In genomic region chr3:47825590-47825989, GRCh38 we compare ENCODE assay signal across 8 cellular contexts. TPM values are rescaled to one million over a fixed set of nuclear protein-coding genes. Genes with fewer than 3 reads are reported as not detected.
DNase-seq lines count a peak whose midpoint lies in the region; ATAC-seq and TF ChIP-seq lines count a peak whose summit lies in the region.

No MANE protein-coding gene starts in this region.

- peak overlapping the region; percentile 59 to 97 (median 82) for H3K27ac Mint-ChIP-seq in nephron

- peaks cover 45% of the 10 kb centered on the region for H3K4me1 ChIP-seq in BLaER1
- H3K4me1 ChIP-seq in ectodermal cell (ENCODE audit: control insufficient read depth, insufficient read depth, low read length) = peaks cover 7% of the 10 kb centered on the region

- peak overlapping the region; percentile 91 to 96 (median 94) for H3K4me3 Mint-ChIP-seq in nephron

- DNase-seq in LNCaP clone FGC (ENCODE audit: low read depth) (no peak), SHP77 (lab: John Stamatoyannopoulos, UW) (no peak), NCI-H2081 treated with DMSO at 0.1 percent for 48 hours (lab: John Stamatoyannopoulos, UW) (no peak)
- DNase-seq in activated CD4-positive, CD25-positive, alpha-beta regulatory T cell (lab: John Stamatoyannopoulos, UW) = no peak

- no peak for TF ChIP-seq CTCF in LNCaP clone FGC (IDR thresholded peaks at IDR 0.05; ENCODE audit: control insufficient read depth, extremely low read depth, insufficient read depth)
- no peak for TF ChIP-seq CTCF in nephron (IDR thresholded peaks at IDR 0.05; ENCODE audit: unreplicated experiment in 3 of 3)

- H3K4me2 ChIP-seq in BLaER1 = peak overlapping the region; percentile 96

- H3K9ac ChIP-seq in BLaER1 = peak overlapping the region; percentile 98

- peaks cover 23% of the 10 kb centered on the region for H3K4me1 Mint-ChIP-seq in nephron

- no peaks in the 10 kb centered on the region for H3K9me3 Mint-ChIP-seq in nephron

- no peak for ATAC-seq in GM18870 (IDR thresholded peaks at IDR 0.05; ENCODE audit: unreplicated experiment)

- H3K9me3 ChIP-seq in BLaER1 (peaks cover 19% of the 10 kb centered on the region; the same call in 1 of the 2 replicates), ectodermal cell (ENCODE audit: control insufficient read depth, low read length) (no peaks in the 10 kb centered on the region)

- H4K20me1 ChIP-seq in BLaER1 = peaks cover 50% of the 10 kb centered on the region

- H3K27ac ChIP-seq in BLaER1 (peak overlapping the region; percentile 97), ectodermal cell (ENCODE audit: insufficient read depth, low read depth, low read length, poor library complexity, severe bottlenecking) (no peak overlapping the region)

- H3K27me3 Mint-ChIP-seq in nephron (ENCODE audit: low read depth) = no peaks in the 10 kb centered on the region

- H3K36me3 ChIP-seq in BLaER1 (peaks cover 66% of the 10 kb centered on the region), ectodermal cell (ENCODE audit: control insufficient read depth, insufficient read depth, low read length) (peaks cover 32% of the 10 kb centered on the region)

- WGBS in ectodermal cell, 2 experiments = 45% methylated on average over 7 of the region's 7 CpGs

- H3K36me3 Mint-ChIP-seq in nephron (ENCODE audit: low read depth) = peaks cover 39% of the 10 kb centered on the region

- no peaks in the 10 kb centered on the region for H3K27me3 ChIP-seq in BLaER1
- no peaks in the 10 kb centered on the region for H3K27me3 ChIP-seq in ectodermal cell (ENCODE audit: control insufficient read depth, insufficient read depth, low read length, poor library complexity, severe bottlenecking)

- H3K4me3 ChIP-seq in BLaER1 = peak overlapping the region; percentile 95
- H3K4me3 ChIP-seq in LNCaP clone FGC (ENCODE audit: low read depth, low read length) = peak overlapping the region; percentile 79
- peak overlapping the region; percentile 76 for H3K4me3 ChIP-seq in ectodermal cell (ENCODE audit: insufficient read depth, low read depth, low read length)

RNA-seq across cellular contexts. Expression of gene DHX30, which starts 22.7 kb away (rescaled TPM):
- 108 TPM for polyA plus RNA-seq in ectodermal cell (2013, experiment 1 of 4)
- 110 TPM for polyA plus RNA-seq in ectodermal cell (2013, experiment 2 of 4)
- polyA plus RNA-seq in ectodermal cell (2013, experiment 3 of 4) = 85.6 TPM
- 93.3 TPM for polyA plus RNA-seq in ectodermal cell (2013, experiment 4 of 4)

RNA-seq across cellular contexts. Expression of gene SMARCC1, which starts 43.9 kb away (rescaled TPM):
- polyA plus RNA-seq in ectodermal cell (2013, experiment 1 of 4) = 249 TPM
- 278 TPM for polyA plus RNA-seq in ectodermal cell (2013, experiment 2 of 4)
- polyA plus RNA-seq in ectodermal cell (2013, experiment 3 of 4) = 152 TPM
- polyA plus RNA-seq in ectodermal cell (2013, experiment 4 of 4) = 165 TPM
